8 cellular contexts compared by ENCODE assay signal in genomic region chr6:33744001-33744848, GRCh38.
A peak's percentile ranks its signal among the peaks of the same experiment; 100 is the strongest.
DNase-seq lines count a peak whose midpoint lies in the region; TF ChIP-seq lines count a peak whose summit lies in the region.

No MANE protein-coding gene starts in this region.

- DNase-seq in NCI-H1930 (lab: John Stamatoyannopoulos, UW) (peak; percentile 55 to 68), T-helper 9 cell (peak; percentile 68), astrocyte of the hippocampus (ENCODE audit: low read depth, low spot score) (peak; percentile 89), hypothalamus (lab: John Stamatoyannopoulos, UW) (peak in 50 of 51 donors; percentile 7 to 84 (median 47)), skeletal muscle cell (ENCODE audit: low read depth) (peak; percentile 47), GF-D8 (lab: John Stamatoyannopoulos, UW) (no peak), amniotic stem cell (lab: John Stamatoyannopoulos, UW) (no peak)

- TF ChIP-seq CTCF in GM12872 (IDR thresholded peaks at IDR 0.05; ENCODE audit: insufficient read depth, low read depth, low read length), result peak; percentile 99

- H3K4me3 ChIP-seq in skeletal muscle cell (ENCODE audit: low read depth, low read length), result peak overlapping the region; percentile 57

Comparison
In these comparisons a context has a peak if more than half of its experiments do, and no peak if none do; other contexts are left out.
1. DNase-seq: peak in NCI-H1930 (2 of 2), T-helper 9 cell (single experiment), astrocyte of the hippocampus (single experiment), hypothalamus (50 of 51) and skeletal muscle cell (single experiment); none in GF-D8 (single experiment) and amniotic stem cell (single experiment).